ENCODE assay signal across 31 cellular contexts in the genomic region with DNA sequence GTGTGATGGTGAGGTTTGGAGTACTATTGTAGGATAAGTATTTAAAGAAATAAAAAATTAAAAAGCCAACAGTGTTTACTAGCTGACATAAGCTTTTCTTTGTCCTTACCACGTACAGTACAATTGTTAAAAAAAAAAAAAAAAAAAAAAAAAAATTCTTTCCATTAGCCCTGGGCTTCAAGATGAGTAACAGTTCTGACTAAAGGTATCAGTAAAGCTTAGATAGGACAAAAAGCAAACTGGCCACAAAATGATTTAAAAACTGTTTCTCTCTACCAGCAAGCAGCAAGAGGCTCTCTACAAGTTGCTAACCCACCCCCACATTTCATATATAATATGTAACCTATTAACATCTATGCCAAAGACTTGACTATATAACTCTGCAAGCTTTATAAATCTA. TPM values are rescaled to one million over a fixed set of nuclear protein-coding genes. Genes with fewer than 3 reads are reported as not detected.
DNase-seq lines count a peak whose midpoint lies in the region; ATAC-seq and TF ChIP-seq lines count a peak whose summit lies in the region.
"Had no signal": no experiment of that assay in that cellular context is flagged by ENCODE, and none has a peak within 500 bp of the region (broad histone marks: within the 10 kb centered on the region; RNA-seq: fewer than 3 reads in every experiment).

No MANE protein-coding gene starts in this region.

- H3K4me1 Mint-ChIP-seq in activated CD8-positive, alpha-beta T cell treated with anti-CD3 and anti-CD28 coated beads for 36 hours (ENCODE audit: low read depth), result peaks cover 34% of the 10 kb centered on the region
- H3K4me1 Mint-ChIP-seq in activated CD8-positive, alpha-beta T cell treated with anti-CD3 and anti-CD28 coated beads, Interleukin-2, amount 10 ng/mL, durations not matched to agents 7 days and 5 days (ENCODE audit: low read depth), result peaks cover 48% of the 10 kb centered on the region
- no peaks in the 10 kb centered on the region for H3K4me1 Mint-ChIP-seq in Calu3 (ENCODE audit: low read depth, unreplicated experiment)

- H3K9me3 Mint-ChIP-seq in activated CD8-positive, alpha-beta T cell treated with anti-CD3 and anti-CD28 coated beads for 36 hours, result no peaks in the 10 kb centered on the region
- no peaks in the 10 kb centered on the region for H3K9me3 Mint-ChIP-seq in activated CD8-positive, alpha-beta T cell treated with anti-CD3 and anti-CD28 coated beads, Interleukin-2, amount 10 ng/mL, durations not matched to agents 7 days and 5 days (ENCODE audit: insufficient read depth)
- no peaks in the 10 kb centered on the region for H3K9me3 Mint-ChIP-seq in Calu3 (ENCODE audit: low read depth, unreplicated experiment)
- H3K9me3 Mint-ChIP-seq: activated B cell treated with CpG ODN at 0.5 μM for 24 hours; activated naive CD4-positive, alpha-beta T cell treated with anti-CD3 and anti-CD28 coated beads, Interleukin-2, amount 50 U/mL, for 24 hours; CD4-positive, alpha-beta T cell; natural killer cell treated with Interleukin-12 subunit alpha and Interleukin-12 subunit beta and Interleukin-15 and Interleukin-18, amount 100 ng/mL, for 72 hours had no signal

- H3K4me3 ChIP-seq in KMS-11 (IDR thresholded peaks at IDR 0.05; ENCODE audit: insufficient read depth, low read depth, low read length) (no peak overlapping the region), smooth muscle cell (no peak overlapping the region)
- H3K4me3 ChIP-seq: cardiac muscle cell, lung, prostate gland, upper lobe of right lung had no signal

- H3K9me3 ChIP-seq in smooth muscle cell (replicated peaks; ENCODE audit: low read depth), result no peaks in the 10 kb centered on the region
- H3K9me3 ChIP-seq: prostate gland, upper lobe of right lung had no signal

- H3K36me3 ChIP-seq in KMS-11 (ENCODE audit: insufficient read depth), result no peaks in the 10 kb centered on the region
- no peaks in the 10 kb centered on the region for H3K36me3 ChIP-seq in smooth muscle cell (ENCODE audit: low read depth)
- H3K36me3 ChIP-seq: cardiac muscle cell, prostate gland, upper lobe of right lung had no signal

- H3K4me2 ChIP-seq in KMS-11, result peak overlapping the region; percentile 84; the same call in 1 of the 2 replicates
- no peak overlapping the region for H3K4me2 ChIP-seq in smooth muscle cell

- H3K27me3 ChIP-seq in KMS-11 (ENCODE audit: insufficient read depth, low read depth) (no peaks in the 10 kb centered on the region), smooth muscle cell (ENCODE audit: low read depth) (no peaks in the 10 kb centered on the region)
- H3K27me3 ChIP-seq: cardiac muscle cell, upper lobe of right lung had no signal

- H3K27ac Mint-ChIP-seq in activated CD8-positive, alpha-beta T cell treated with anti-CD3 and anti-CD28 coated beads for 36 hours, result no peak overlapping the region
- H3K27ac Mint-ChIP-seq in activated CD8-positive, alpha-beta T cell treated with anti-CD3 and anti-CD28 coated beads, Interleukin-2, amount 10 ng/mL, durations not matched to agents 7 days and 5 days, result no peak overlapping the region
- H3K27ac Mint-ChIP-seq in Calu3 (ENCODE audit: unreplicated experiment), result no peak overlapping the region
- H3K27ac Mint-ChIP-seq: activated B cell treated with CpG ODN at 0.5 μM for 24 hours; activated naive CD4-positive, alpha-beta T cell treated with anti-CD3 and anti-CD28 coated beads, Interleukin-2, amount 50 U/mL, for 24 hours; CD4-positive, alpha-beta T cell; natural killer cell treated with Interleukin-12 subunit alpha and Interleukin-12 subunit beta and Interleukin-15 and Interleukin-18, amount 100 ng/mL, for 72 hours had no signal

- no peak for DNase-seq in activated CD8-positive, alpha-beta T cell treated with anti-CD3 and anti-CD28 coated beads for 36 hours
- DNase-seq in activated CD8-positive, alpha-beta T cell treated with anti-CD3 and anti-CD28 coated beads, Interleukin-2, amount 10 ng/mL, durations not matched to agents 7 days and 5 days, result no peak
- DNase-seq in amniotic epithelial cell (ENCODE audit: low read depth) (peak; percentile 35), smooth muscle cell (lab: John Stamatoyannopoulos, UW; ENCODE audit: unreplicated experiment) (no peak), Calu3 (no peak)
- no peak for DNase-seq in stimulated activated naive CD8-positive, alpha-beta T cell treated with anti-CD3 and anti-CD28 coated beads, Interleukin-15, Interleukin-2, amounts not matched to agents 100 U/mL and 50 U/mL, for 24 hours
- DNase-seq: activated B cell treated with CpG ODN at 0.5 μM for 24 hours; activated CD4-positive, alpha-beta T cell treated with anti-CD3 and anti-CD28 coated beads, Interleukin-2, amount 50 U/mL, for 4 hours; activated CD8-positive, alpha-beta memory T cell treated with anti-CD3 and anti-CD28 coated beads, Interleukin-2, amount 50 U/mL, for 4 hours; aorta; CD4-positive, alpha-beta T cell; effector CD4-positive, alpha-beta T cell; EL; hypothalamus; left cardiac atrium; NCI-H1092 treated with DMSO at 0.1 percent for 48 hours; NCI-H187 treated with DMSO at 0.1 percent for 48 hours; NCI-H2171 treated with DMSO at 0.1 percent for 48 hours; NCI-H510A; occipital lobe; stimulated activated naive CD4-positive, alpha-beta T cell; T-helper 1 cell; upper lobe of right lung had no signal

- no peak overlapping the region for H3K4me3 Mint-ChIP-seq in activated CD8-positive, alpha-beta T cell treated with anti-CD3 and anti-CD28 coated beads for 36 hours
- H3K4me3 Mint-ChIP-seq in activated CD8-positive, alpha-beta T cell treated with anti-CD3 and anti-CD28 coated beads, Interleukin-2, amount 10 ng/mL, durations not matched to agents 7 days and 5 days, result no peak overlapping the region
- H3K4me3 Mint-ChIP-seq in Calu3 (ENCODE audit: low read depth, unreplicated experiment), result no peak overlapping the region
- H3K4me3 Mint-ChIP-seq: activated B cell treated with CpG ODN at 0.5 μM for 24 hours; activated naive CD4-positive, alpha-beta T cell treated with anti-CD3 and anti-CD28 coated beads, Interleukin-2, amount 50 U/mL, for 24 hours; CD4-positive, alpha-beta T cell; natural killer cell treated with Interleukin-12 subunit alpha and Interleukin-12 subunit beta and Interleukin-15 and Interleukin-18, amount 100 ng/mL, for 72 hours had no signal

- 22% methylated on average over 1 of the region's 1 CpG for whole genome bisulfite sequencing in smooth muscle cell (ENCODE audit: low lambda C conversion rate)

- no TSS peak for BruUV-seq in Calu3 (replicated peaks; lab: Mats Ljungman, UMichigan)

- POLR2A ChIA-PET in activated CD8-positive, alpha-beta T cell treated with anti-CD3 and anti-CD28 coated beads for 36 hours (lab: Charles Lee), result no interaction called here
- POLR2A ChIA-PET in activated CD8-positive, alpha-beta T cell treated with anti-CD3 and anti-CD28 coated beads, Interleukin-2, amount 10 ng/mL, durations not matched to agents 7 days and 5 days (lab: Charles Lee), result no interaction called here

- CTCF ChIA-PET in activated CD8-positive, alpha-beta T cell treated with anti-CD3 and anti-CD28 coated beads for 36 hours (lab: Charles Lee), result interaction anchor here (1.3 to 5.2 kb wide), 2 partner anchors 9 to 59 kb away, joined by 4 to 35 read pairs; no protein-coding TSS in a partner anchor
- CTCF ChIA-PET in activated CD8-positive, alpha-beta T cell treated with anti-CD3 and anti-CD28 coated beads, Interleukin-2, amount 10 ng/mL, durations not matched to agents 7 days and 5 days (lab: Charles Lee), result interaction anchor here (1.8 to 4.1 kb wide), 2 partner anchors 14 to 59 kb away, joined by 3 to 26 read pairs; no protein-coding TSS in a partner anchor
- CTCF ChIA-PET in Calu3 (lab: Charles Lee), result interaction anchor here (0.6 to 0.7 kb wide), 3 partner anchors 17 to 624 kb away, joined by 3 to 5 read pairs (median 5); no protein-coding TSS in a partner anchor

- H3K79me2 ChIP-seq in KMS-11 (ENCODE audit: insufficient read depth, low read depth), result peaks cover 97% of the 10 kb centered on the region
- H3K79me2 ChIP-seq in smooth muscle cell (ENCODE audit: low read depth), result peaks cover 63% of the 10 kb centered on the region

- ATAC-seq in activated CD8-positive, alpha-beta T cell treated with anti-CD3 and anti-CD28 coated beads for 36 hours, result peak; percentile 54
- ATAC-seq in activated CD8-positive, alpha-beta T cell treated with anti-CD3 and anti-CD28 coated beads, Interleukin-2, amount 10 ng/mL, durations not matched to agents 7 days and 5 days, result no peak
- peak; percentile 65 for ATAC-seq in stimulated activated naive CD8-positive, alpha-beta T cell treated with anti-CD3 and anti-CD28 coated beads, Interleukin-15, Interleukin-2, amounts not matched to agents 100 U/mL and 50 U/mL, for 24 hours
- no peak for ATAC-seq in GM18519 (IDR thresholded peaks at IDR 0.05; ENCODE audit: low FRiP score, unreplicated experiment)
- ATAC-seq: left cardiac atrium; natural killer cell treated with Interleukin-12 subunit alpha and Interleukin-12 subunit beta and Interleukin-15 and Interleukin-18, amount 100 ng/mL, for 72 hours; upper lobe of right lung had no signal

- no peak for TF ChIP-seq CTCF in activated CD8-positive, alpha-beta T cell treated with anti-CD3 and anti-CD28 coated beads for 36 hours (IDR thresholded peaks at IDR 0.05)
- TF ChIP-seq CTCF in KMS-11 (conservative IDR thresholded peaks at IDR 0.05; ENCODE audit: low read depth, low read length) (no peak), smooth muscle cell (IDR thresholded peaks at IDR 0.05; ENCODE audit: borderline replicate concordance, insufficient read depth, poor library complexity, severe bottlenecking) (no peak), Calu3 (IDR thresholded peaks at IDR 0.05; ENCODE audit: unreplicated experiment) (no peak)

- H4K20me1 ChIP-seq in KMS-11 (ENCODE audit: insufficient read depth) (no peaks in the 10 kb centered on the region), smooth muscle cell (ENCODE audit: low read depth) (peaks cover 31% of the 10 kb centered on the region)

- H3F3A ChIP-seq in smooth muscle cell (ENCODE audit: low read depth), result no peaks in the 10 kb centered on the region

- no peaks in the 10 kb centered on the region for H3K36me3 Mint-ChIP-seq in activated CD8-positive, alpha-beta T cell treated with anti-CD3 and anti-CD28 coated beads for 36 hours (ENCODE audit: low read depth)
- peaks cover 31% of the 10 kb centered on the region for H3K36me3 Mint-ChIP-seq in activated CD8-positive, alpha-beta T cell treated with anti-CD3 and anti-CD28 coated beads, Interleukin-2, amount 10 ng/mL, durations not matched to agents 7 days and 5 days (ENCODE audit: low read depth)
- H3K36me3 Mint-ChIP-seq in Calu3 (ENCODE audit: insufficient read depth, unreplicated experiment), result no peaks in the 10 kb centered on the region

- H3K27me3 Mint-ChIP-seq in activated CD8-positive, alpha-beta T cell treated with anti-CD3 and anti-CD28 coated beads for 36 hours, result no peaks in the 10 kb centered on the region
- H3K27me3 Mint-ChIP-seq in activated CD8-positive, alpha-beta T cell treated with anti-CD3 and anti-CD28 coated beads, Interleukin-2, amount 10 ng/mL, durations not matched to agents 7 days and 5 days (ENCODE audit: low read depth), result no peaks in the 10 kb centered on the region
- peaks cover 12% of the 10 kb centered on the region for H3K27me3 Mint-ChIP-seq in Calu3 (ENCODE audit: unreplicated experiment)
- H3K27me3 Mint-ChIP-seq: activated B cell treated with CpG ODN at 0.5 μM for 24 hours; activated naive CD4-positive, alpha-beta T cell treated with anti-CD3 and anti-CD28 coated beads, Interleukin-2, amount 50 U/mL, for 24 hours; CD4-positive, alpha-beta T cell; natural killer cell treated with Interleukin-12 subunit alpha and Interleukin-12 subunit beta and Interleukin-15 and Interleukin-18, amount 100 ng/mL, for 72 hours had no signal

- intact Hi-C loops in activated CD8-positive, alpha-beta T cell treated with anti-CD3 and anti-CD28 coated beads for 36 hours (cut with micrococcal nuclease), result no loop called here
- intact Hi-C loops in Calu3 (cut with micrococcal nuclease; ENCODE audit: unreplicated experiment), result no loop called here

- H2AFZ ChIP-seq in KMS-11 (ENCODE audit: low read depth) (no peak overlapping the region), smooth muscle cell (ENCODE audit: low read depth) (no peak overlapping the region)

- H3K9ac ChIP-seq in KMS-11 (no peak overlapping the region), smooth muscle cell (ENCODE audit: low read depth) (no peak overlapping the region)

- H3K4me1 ChIP-seq in KMS-11 (ENCODE audit: low read depth, poor library complexity, severe bottlenecking) (peaks cover 100% of the 10 kb centered on the region), smooth muscle cell (ENCODE audit: low read depth) (peaks cover 3% of the 10 kb centered on the region)
- H3K4me1 ChIP-seq: prostate gland had no signal

- H3K27ac ChIP-seq in KMS-11 (no peak overlapping the region), smooth muscle cell (ENCODE audit: low read depth) (no peak overlapping the region)
- H3K27ac ChIP-seq: cardiac muscle cell, prostate gland, RWPE1, upper lobe of right lung had no signal

RNA-seq across cellular contexts. Expression of a gene that starts 17.5 kb away (rescaled TPM):
- total RNA-seq in activated CD8-positive, alpha-beta T cell treated with anti-CD3 and anti-CD28 coated beads for 36 hours, result 10 to 100 TPM; 17.8 to 18.5 TPM
- total RNA-seq in activated CD8-positive, alpha-beta T cell treated with anti-CD3 and anti-CD28 coated beads, Interleukin-2, amount 10 ng/mL, durations not matched to agents 7 days and 5 days, result 10 to 100 TPM; 74.2 to 79.6 TPM
- total RNA-seq in smooth muscle cell (66.1 and 113 TPM in 2 replicates), Calu3 (2022) (12.7 and 14.2 TPM in 2 replicates)
- polyA plus RNA-seq in smooth muscle cell, result 16.5 and 16.7 TPM in 2 replicates

Comparison
In these comparisons a context has a peak if more than half of its experiments do, and no peak if none do; other contexts are left out.
1. ATAC-seq: peak in activated CD8-positive, alpha-beta T cell treated with anti-CD3 and anti-CD28 coated beads for 36 hours (single experiment) and stimulated activated naive CD8-positive, alpha-beta T cell treated with anti-CD3 and anti-CD28 coated beads, Interleukin-15, Interleukin-2, amounts not matched to agents 100 U/mL and 50 U/mL, for 24 hours (single experiment); none in activated CD8-positive, alpha-beta T cell treated with anti-CD3 and anti-CD28 coated beads, Interleukin-2, amount 10 ng/mL, durations not matched to agents 7 days and 5 days (single experiment) and GM18519 (single experiment).